ENCODE assay signal across 1 cellular context in genomic region chr20:25418779-25419178, GRCh38.
TF ChIP-seq lines count a peak whose summit lies in the region.

No MANE protein-coding gene starts in this region.

TF ChIP-seq in HEK293, 187 proteins besides CTCF, POLR2A, EP300 and RAD21:
- TF ChIP-seq ZNF791 (tag by site-specific recombination; IDR thresholded peaks at IDR 0.05) (no peak), GLIS1 (tag by site-specific recombination; IDR thresholded peaks at IDR 0.05) (peak; percentile 72), BCL11A (tag by site-specific recombination; IDR thresholded peaks at IDR 0.05; ENCODE audit: low read depth) (no peak), SP7 (tag by site-specific recombination; IDR thresholded peaks at IDR 0.05) (peak; percentile 46; the same call in 1 of the 2 replicates), GLI2 (tag by site-specific recombination; IDR thresholded peaks at IDR 0.05; ENCODE audit: borderline replicate concordance, low read depth) (no peak), TCF7L2 (IDR thresholded peaks at IDR 0.05; ENCODE audit: borderline replicate concordance, low read depth, low read length) (no peak)
